Comparison of ENCODE assay signal across 21 cellular contexts in the genomic region with DNA sequence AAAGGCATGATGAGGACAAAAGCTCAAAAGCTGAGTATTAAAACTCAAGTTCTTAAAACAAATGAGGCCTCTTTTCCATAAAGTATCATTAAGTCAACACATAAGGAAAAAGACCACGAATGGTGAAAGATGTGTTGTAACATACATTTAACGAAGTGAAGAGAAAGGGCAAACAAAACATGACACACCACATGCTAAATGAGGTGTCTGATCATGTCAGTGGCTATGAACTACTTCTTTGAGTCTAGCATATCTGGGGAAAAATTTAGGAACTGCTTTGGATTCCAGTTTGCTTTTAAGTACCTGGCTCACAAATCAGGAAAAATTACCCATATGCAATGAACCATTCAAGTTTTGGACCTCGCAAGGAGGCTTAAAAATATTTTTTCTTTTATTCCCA. TPM values are rescaled to one million over a fixed set of nuclear protein-coding genes. Genes with fewer than 3 reads are reported as not detected.
A peak's percentile ranks its signal among the peaks of the same experiment; 100 is the strongest.
DNase-seq lines count a peak whose midpoint lies in the region; ATAC-seq and TF ChIP-seq lines count a peak whose summit lies in the region.
"Had no signal": no experiment of that assay in that cellular context is flagged by ENCODE, and none has a peak within 500 bp of the region (broad histone marks: within the 10 kb centered on the region; RNA-seq: fewer than 3 reads in every experiment).

No MANE protein-coding gene starts in this region.

- ATAC-seq in natural killer cell (no peak), HG02852 (IDR thresholded peaks at IDR 0.05; ENCODE audit: unreplicated experiment) (no peak)
- no peak for ATAC-seq in natural killer cell treated with Interleukin-12 subunit alpha and Interleukin-12 subunit beta and Interleukin-15 and Interleukin-18, amount 100 ng/mL, for 72 hours
- ATAC-seq: GM23338, HepG2 had no signal

- intact Hi-C loops in natural killer cell (cut with micrococcal nuclease) = no loop called here
- intact Hi-C loops in cardiac septum (cut with DNase I) = no loop called here

- no peak for TF ChIP-seq CTCF in natural killer cell (IDR thresholded peaks at IDR 0.05)
- TF ChIP-seq CTCF in brain (conservative IDR thresholded peaks at IDR 0.05) = no peak
- TF ChIP-seq CTCF in epithelial cell of esophagus (IDR thresholded peaks at IDR 0.05; ENCODE audit: insufficient read depth, low read depth, low read length, missing control alignments) = no peak
- TF ChIP-seq CTCF in osteocyte (IDR thresholded peaks at IDR 0.05) = no peak

- H3K27ac Mint-ChIP-seq in natural killer cell (peak overlapping the region; percentile 26 to 73), brain (peak overlapping the region in 3 of 5 experiments; percentile 8 to 37 (median 34)), osteocyte (ENCODE audit: unreplicated experiment) (peak overlapping the region; percentile 11)
- no peak overlapping the region for H3K27ac Mint-ChIP-seq in natural killer cell treated with Interleukin-12 subunit alpha and Interleukin-12 subunit beta and Interleukin-15 and Interleukin-18, amount 100 ng/mL, for 72 hours
- H3K27ac Mint-ChIP-seq: GM23338, IgD-negative memory B cell had no signal

- H3K4me3 Mint-ChIP-seq in natural killer cell (no peak overlapping the region), brain (no peak overlapping the region), osteocyte (ENCODE audit: unreplicated experiment) (no peak overlapping the region)
- no peak overlapping the region for H3K4me3 Mint-ChIP-seq in natural killer cell treated with Interleukin-12 subunit alpha and Interleukin-12 subunit beta and Interleukin-15 and Interleukin-18, amount 100 ng/mL, for 72 hours
- H3K4me3 Mint-ChIP-seq: CD14-positive monocyte; CD4-positive, alpha-beta memory T cell; GM23338; IgD-negative memory B cell had no signal

- H3K9me3 Mint-ChIP-seq in natural killer cell (no peaks in the 10 kb centered on the region), brain (no peaks in the 10 kb centered on the region), osteocyte (ENCODE audit: unreplicated experiment) (no peaks in the 10 kb centered on the region)
- no peaks in the 10 kb centered on the region for H3K9me3 Mint-ChIP-seq in natural killer cell treated with Interleukin-12 subunit alpha and Interleukin-12 subunit beta and Interleukin-15 and Interleukin-18, amount 100 ng/mL, for 72 hours
- H3K9me3 Mint-ChIP-seq: CD14-positive monocyte; CD4-positive, alpha-beta memory T cell; GM23338; IgD-negative memory B cell had no signal

- H3K4me1 Mint-ChIP-seq in natural killer cell (peaks cover 32 to 34% of the 10 kb centered on the region in 2 donors), brain (peaks cover 22% of the 10 kb centered on the region), osteocyte (ENCODE audit: unreplicated experiment) (peaks cover 10% of the 10 kb centered on the region)
- H3K4me1 Mint-ChIP-seq in natural killer cell treated with Interleukin-12 subunit alpha and Interleukin-12 subunit beta and Interleukin-15 and Interleukin-18, amount 100 ng/mL, for 72 hours (ENCODE audit: low read depth in 2 of 2) = peaks cover 22 to 27% of the 10 kb centered on the region in 2 donors
- H3K4me1 Mint-ChIP-seq: CD14-positive monocyte had no signal

- no peak overlapping the region for H3K4me3 ChIP-seq in epithelial cell of esophagus (ENCODE audit: low read length)
- H3K4me3 ChIP-seq: BLaER1, GM23338 had no signal

- no peak for DNase-seq in natural killer cell
- DNase-seq in natural killer cell treated with Interleukin-12 subunit alpha and Interleukin-12 subunit beta and Interleukin-15 and Interleukin-18, amount 100 ng/mL, for 72 hours (ENCODE audit: low spot score) = no peak
- DNase-seq in epithelial cell of esophagus (ENCODE audit: low read depth) = peak; percentile 51
- no peak for DNase-seq in osteocyte (ENCODE audit: extremely low spot score, unreplicated experiment)
- DNase-seq in T-helper 2 cell = no peak
- DNase-seq in cardiac septum (ENCODE audit: low spot score) = no peak
- DNase-seq: 8988T; Calu3; CD4-positive, alpha-beta memory T cell; DMS 273 treated with DMSO at 0.1 percent for 48 hours; DMS53; DND-41; EL; HCEC 1CT had no signal

- H3K36me3 Mint-ChIP-seq in natural killer cell (peaks cover 7% of the 10 kb centered on the region), brain (peaks cover 49% of the 10 kb centered on the region), osteocyte (ENCODE audit: unreplicated experiment) (peaks cover 22% of the 10 kb centered on the region)
- peaks cover 7% of the 10 kb centered on the region for H3K36me3 Mint-ChIP-seq in natural killer cell treated with Interleukin-12 subunit alpha and Interleukin-12 subunit beta and Interleukin-15 and Interleukin-18, amount 100 ng/mL, for 72 hours

- H3K27me3 Mint-ChIP-seq in natural killer cell (ENCODE audit: low read depth in 2 of 2) (no peaks in the 10 kb centered on the region), brain (no peaks in the 10 kb centered on the region), osteocyte (ENCODE audit: unreplicated experiment) (no peaks in the 10 kb centered on the region)
- no peaks in the 10 kb centered on the region for H3K27me3 Mint-ChIP-seq in natural killer cell treated with Interleukin-12 subunit alpha and Interleukin-12 subunit beta and Interleukin-15 and Interleukin-18, amount 100 ng/mL, for 72 hours
- H3K27me3 Mint-ChIP-seq: CD4-positive, alpha-beta memory T cell; IgD-negative memory B cell had no signal

RNA-seq across cellular contexts. Expression of a gene that starts 42.3 kb away (rescaled TPM):
- total RNA-seq in natural killer cell = 100 to 1,000 TPM; 295 to 351 (median 325) TPM
- 100 to 1,000 TPM; 262 to 350 TPM for total RNA-seq in natural killer cell treated with Interleukin-12 subunit alpha and Interleukin-12 subunit beta and Interleukin-15 and Interleukin-18, amount 100 ng/mL, for 72 hours
- polyA plus RNA-seq in brain (ENCODE audit: insufficient read depth, low read depth, low replicate concordance) = 45.8 TPM
- 261 and 272 TPM in 2 replicates for total RNA-seq in osteocyte
- total RNA-seq in cardiac septum = 222 TPM

RNA-seq across cellular contexts. Expression of a gene that starts 42.8 kb away (rescaled TPM):
- 1 to 10 TPM; 1.2 to 1.8 (median 1.5) TPM for total RNA-seq in natural killer cell
- total RNA-seq in natural killer cell treated with Interleukin-12 subunit alpha and Interleukin-12 subunit beta and Interleukin-15 and Interleukin-18, amount 100 ng/mL, for 72 hours = under 1 TPM; 0.36 to 0.67 TPM
- 2.5 TPM for polyA plus RNA-seq in brain (ENCODE audit: insufficient read depth, low read depth, low replicate concordance)
- total RNA-seq in osteocyte = 3.7 and 4.8 TPM in 2 replicates
- 1.2 TPM for total RNA-seq in cardiac septum

Comparison
In these comparisons a context has a peak if more than half of its experiments do, and no peak if none do; other contexts are left out.
1. H3K27ac Mint-ChIP-seq: peak in natural killer cell (2 of 2), brain (3 of 5) and osteocyte (single experiment); none in natural killer cell treated with Interleukin-12 subunit alpha and Interleukin-12 subunit beta and Interleukin-15 and Interleukin-18, amount 100 ng/mL, for 72 hours (0 of 2).